ENCODE assay signal across 9 cellular contexts in the genomic region with DNA sequence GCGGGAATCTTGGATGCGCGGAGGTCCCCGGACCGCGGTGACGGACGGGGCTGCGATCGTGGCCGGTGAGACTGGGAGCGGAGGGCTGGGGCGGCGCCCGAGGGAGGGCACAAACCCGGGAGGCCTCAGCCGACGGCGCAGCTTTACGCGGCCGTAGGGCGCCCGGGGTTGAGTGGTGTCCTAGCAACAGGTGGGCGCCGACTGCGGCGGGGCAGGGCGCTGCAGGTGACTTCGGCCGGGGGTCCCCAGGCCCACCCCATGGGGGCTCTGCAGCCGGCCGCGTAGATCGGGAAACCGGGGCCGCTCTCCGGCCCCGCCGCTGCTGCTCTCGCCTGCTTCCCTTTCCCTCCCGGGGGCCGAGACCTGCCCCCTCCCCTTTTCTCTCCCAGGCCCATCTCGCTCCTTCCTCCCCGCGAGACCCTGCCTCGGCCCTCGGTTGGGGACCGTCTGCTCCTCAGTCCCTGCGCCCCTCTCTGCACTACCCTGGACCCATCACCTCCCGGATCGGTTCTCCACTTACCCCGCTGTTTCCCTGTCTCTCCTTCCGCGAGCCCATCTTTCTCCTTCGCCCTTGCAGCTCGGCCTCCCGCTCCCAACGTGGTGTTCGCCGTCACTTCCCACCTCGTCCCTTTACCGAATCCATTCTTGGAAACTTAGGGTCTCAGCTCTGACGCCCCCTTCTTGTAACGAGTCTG. TPM values are rescaled to one million over a fixed set of nuclear protein-coding genes. Genes with fewer than 3 reads are reported as not detected.
DNase-seq lines count a peak whose midpoint lies in the region; ATAC-seq, FAIRE-seq and TF ChIP-seq lines count a peak whose summit lies in the region.
"Had no signal": no experiment of that assay in that cellular context is flagged by ENCODE, and none has a peak within 500 bp of the region (broad histone marks: within the 10 kb centered on the region; RNA-seq: fewer than 3 reads in every experiment).

No MANE protein-coding gene starts in this region.

- WGBS in mammary epithelial cell (ENCODE audit: low coverage, missing lambda C conversion rate): 35% methylated on average over 11 of the region's 65 CpGs
- WGBS in HepG2 (ENCODE audit: low lambda C conversion rate): 40% methylated on average over 35 of the region's 65 CpGs

- in situ Hi-C loops in mammary epithelial cell (cut with MboI; ENCODE audit: low sequenced_read_pairs in 2 of 2): no loop called here
- in situ Hi-C loops in HepG2 (cut with HindIII; ENCODE audit: extremely low pct_ligation_motif_present, low pct_unique_long_range_greater_than_20kb): no loop called here

- TF ChIP-seq CTCF in mammary epithelial cell (conservative IDR thresholded peaks at IDR 0.05 in 1 of 2, IDR thresholded peaks at IDR 0.05 in 1 of 2; ENCODE audit: extremely low read depth in 1 of 2, insufficient read depth in 1 of 2, low read depth in 1 of 2, low read length in 2 of 2) (no peak), HepG2 (CRISPR knock-in tag; IDR thresholded peaks at IDR 0.05) (no peak)

- peak overlapping the region; percentile 79 for H3K4me3 ChIP-seq in HUES48 (ENCODE audit: low read depth, low read length)
- H3K4me3 ChIP-seq in mammary epithelial cell (replicated peaks in 1 of 3; ENCODE audit: insufficient read depth in 1 of 3, low read depth in 2 of 3, low read length in 3 of 3): peak overlapping the region in 2 of 3 experiments; percentile 39 to 42
- H3K4me3 ChIP-seq in HepG2 (replicated peaks in 1 of 3; ENCODE audit: insufficient read depth in 1 of 3, low read depth in 2 of 3, low read length in 3 of 3): peak overlapping the region; percentile 45 to 66 (median 46); a peak in 4 of 6 replicates
- H3K4me3 ChIP-seq in subcutaneous abdominal adipose tissue (ENCODE audit: low read depth in 1 of 5, low read length in 5 of 5): peak overlapping the region; percentile 62 to 70 (median 66)

- TF ChIP-seq RAD21 in HepG2 (CRISPR knock-in tag; IDR thresholded peaks at IDR 0.05): no peak

- peak; percentile 47 for DNase-seq in activated CD4-positive, alpha-beta T cell treated with anti-CD3 and anti-CD28 coated beads for 36 hours
- no peak for DNase-seq in activated CD4-positive, alpha-beta T cell treated with anti-CD3 and anti-CD28 coated beads for 4 hours
- DNase-seq in mammary epithelial cell: no peak
- no peak for DNase-seq in HepG2 (ENCODE audit: low spot score)
- no peak for DNase-seq in RKO (ENCODE audit: low spot score)

- H3K36me3 Mint-ChIP-seq in activated CD4-positive, alpha-beta T cell treated with anti-CD3 and anti-CD28 coated beads for 36 hours (ENCODE audit: low read depth): no peaks in the 10 kb centered on the region

- peak overlapping the region; percentile 2; the same call in 1 of the 2 replicates for H3K9ac ChIP-seq in HUES48 (ENCODE audit: low read depth, low read length)
- H3K9ac ChIP-seq in mammary epithelial cell (ENCODE audit: insufficient read depth, low read length): no peak overlapping the region
- H3K9ac ChIP-seq in HepG2 (ENCODE audit: insufficient read depth, low read depth, low read length): 0 out of 2 replicates have a peak overlapping the region, but pooled peaks have one; percentile 14
- peak overlapping the region in 3 of 5 donors; percentile 55 to 66 (median 64) for H3K9ac ChIP-seq in subcutaneous abdominal adipose tissue (ENCODE audit: low read length in 5 of 5)

- H2AFZ ChIP-seq in mammary epithelial cell (ENCODE audit: low read depth, low read length) (peak overlapping the region; percentile 55), HepG2 (ENCODE audit: low read length) (no peak overlapping the region)

- no peak for TF ChIP-seq POLR2A in HepG2 (IDR thresholded peaks at IDR 0.05; ENCODE audit: insufficient read depth in 1 of 2, low read depth in 2 of 2, low read length in 2 of 2)

- peaks cover 5% of the 10 kb centered on the region for H3K9me3 Mint-ChIP-seq in activated CD4-positive, alpha-beta T cell treated with anti-CD3 and anti-CD28 coated beads for 36 hours (ENCODE audit: low read depth)

- H3K27ac Mint-ChIP-seq in activated CD4-positive, alpha-beta T cell treated with anti-CD3 and anti-CD28 coated beads for 36 hours: peak overlapping the region; percentile 63

- peaks cover 23% of the 10 kb centered on the region for H3K4me1 Mint-ChIP-seq in activated CD4-positive, alpha-beta T cell treated with anti-CD3 and anti-CD28 coated beads for 36 hours

- CTCF ChIA-PET in activated CD4-positive, alpha-beta T cell treated with anti-CD3 and anti-CD28 coated beads for 36 hours (lab: Charles Lee): interaction anchor here (0.5 to 1.8 kb wide), 4 partner anchors 9 to 1308 kb away, joined by 3 to 5 read pairs (median 4); no protein-coding TSS in a partner anchor
- CTCF ChIA-PET in mammary epithelial cell (lab: Charles Lee; ENCODE audit: low non-redundant PET) (no interaction called here), HepG2 (lab: Yijun Ruan, JAX; ENCODE audit: low intra/inter-chr PET ratio, low total read pairs) (no interaction called here)

- H3K36me3 ChIP-seq in HUES48 (ENCODE audit: control insufficient read depth, insufficient read depth, low read length) (no peaks in the 10 kb centered on the region), mammary epithelial cell (ENCODE audit: insufficient read depth, low read length) (no peaks in the 10 kb centered on the region), HepG2 (replicated peaks in 1 of 2; ENCODE audit: control insufficient read depth in 1 of 2, insufficient read depth in 2 of 2, low read length in 2 of 2) (no peaks in the 10 kb centered on the region), subcutaneous abdominal adipose tissue (ENCODE audit: control insufficient read depth in 5 of 5, insufficient read depth in 5 of 5, low read length in 5 of 5) (no peaks in the 10 kb centered on the region)

- peaks cover 37% of the 10 kb centered on the region for H3K27me3 Mint-ChIP-seq in activated CD4-positive, alpha-beta T cell treated with anti-CD3 and anti-CD28 coated beads for 36 hours

- BruUV-seq in mammary epithelial cell (replicated peaks; lab: Mats Ljungman, UMichigan) (no TSS peak), HepG2 (replicated peaks; lab: Mats Ljungman, UMichigan) (no TSS peak)

- H3K4me2 ChIP-seq in mammary epithelial cell (ENCODE audit: insufficient read depth, low read depth, low read length): peak overlapping the region; percentile 89
- peak overlapping the region; percentile 74 for H3K4me2 ChIP-seq in HepG2 (ENCODE audit: low read depth, low read length)

- POLR2A ChIA-PET in activated CD4-positive, alpha-beta T cell treated with anti-CD3 and anti-CD28 coated beads for 36 hours (lab: Charles Lee): no interaction called here
- POLR2A ChIA-PET in HepG2 (lab: Yijun Ruan, JAX): interaction anchor here (1.2 kb wide), 1 partner anchor 17 kb away, joined by 3 read pairs; no protein-coding TSS in a partner anchor

- no peaks in the 10 kb centered on the region; the same call in 1 of the 2 replicates for H3K4me1 ChIP-seq in HUES48 (ENCODE audit: control insufficient read depth, insufficient read depth, low read length)
- H3K4me1 ChIP-seq in mammary epithelial cell (ENCODE audit: insufficient read depth, low read length): peaks cover 7% of the 10 kb centered on the region
- H3K4me1 ChIP-seq in HepG2 (ENCODE audit: insufficient read depth, low read length): peaks cover 9% of the 10 kb centered on the region; the same call in 1 of the 2 replicates
- H3K4me1 ChIP-seq in subcutaneous abdominal adipose tissue (ENCODE audit: control insufficient read depth in 5 of 5, insufficient read depth in 5 of 5, low read length in 5 of 5): peaks cover 0 to 13% (median 13%) of the 10 kb centered on the region in 5 donors

- TF ChIP-seq EP300 in HepG2 (IDR thresholded peaks at IDR 0.05; ENCODE audit: low read depth in 2 of 2, low read length in 2 of 2): no peak
- no peak for TF ChIP-seq EP300 in HepG2 (CRISPR knock-in tag; IDR thresholded peaks at IDR 0.05; ENCODE audit: borderline replicate concordance)

- dilution Hi-C loops in mammary epithelial cell (cut with HindIII; ENCODE audit: low sequenced_read_pairs): no loop called here

- peak; percentile 71 for ATAC-seq in activated CD4-positive, alpha-beta T cell treated with anti-CD3 and anti-CD28 coated beads for 36 hours
- ATAC-seq in HepG2 (peak; percentile 96), HG02973 (IDR thresholded peaks at IDR 0.05; ENCODE audit: unreplicated experiment) (no peak)

- H4K20me1 ChIP-seq in mammary epithelial cell (ENCODE audit: insufficient read depth, low read length) (no peaks in the 10 kb centered on the region), HepG2 (ENCODE audit: insufficient read depth, low read length) (no peaks in the 10 kb centered on the region)

- no peaks in the 10 kb centered on the region; the same call in 1 of the 2 replicates for H3K9me3 ChIP-seq in HUES48 (ENCODE audit: control insufficient read depth, insufficient read depth, low read length)
- no peaks in the 10 kb centered on the region for H3K9me3 ChIP-seq in mammary epithelial cell (replicated peaks; ENCODE audit: insufficient read depth, low read length)
- no peaks in the 10 kb centered on the region for H3K9me3 ChIP-seq in HepG2 (ENCODE audit: low read length)
- H3K9me3 ChIP-seq in subcutaneous abdominal adipose tissue (ENCODE audit: control insufficient read depth in 5 of 5, low read length in 5 of 5): no peaks in the 10 kb centered on the region

- H3K79me2 ChIP-seq in mammary epithelial cell (ENCODE audit: insufficient read depth, low read length) (no peaks in the 10 kb centered on the region), HepG2 (ENCODE audit: insufficient read depth, low read length) (no peaks in the 10 kb centered on the region)

- intact Hi-C loops in activated CD4-positive, alpha-beta T cell treated with anti-CD3 and anti-CD28 coated beads for 36 hours (cut with DNase I, micrococcal nuclease): no loop called here
- intact Hi-C loops in mammary epithelial cell (cut with micrococcal nuclease) (no loop called here), HepG2 (cut with micrococcal nuclease; ENCODE audit: unreplicated experiment) (no loop called here)

- no peak for FAIRE-seq in HepG2 (lab: Jason Lieb, UNC)
- FAIRE-seq: G401.6 had no signal

- H3K27ac ChIP-seq in HUES48 (ENCODE audit: low read depth, low read length) (no peak overlapping the region), mammary epithelial cell (ENCODE audit: insufficient read depth, low read depth, low read length) (no peak overlapping the region), HepG2 (ENCODE audit: extremely low read length, insufficient read depth, low read length) (no peak overlapping the region), subcutaneous abdominal adipose tissue (ENCODE audit: low read depth, low read length) (no peak overlapping the region)

- peak overlapping the region; percentile 72 for H3K4me3 Mint-ChIP-seq in activated CD4-positive, alpha-beta T cell treated with anti-CD3 and anti-CD28 coated beads for 36 hours

- H3K27me3 ChIP-seq in HUES48 (ENCODE audit: control insufficient read depth, insufficient read depth, low read length) (peaks cover 49% of the 10 kb centered on the region), mammary epithelial cell (ENCODE audit: insufficient read depth, low read length) (peaks cover 15% of the 10 kb centered on the region), HepG2 (ENCODE audit: control insufficient read depth in 1 of 2, insufficient read depth in 2 of 2, low read length in 2 of 2) (peaks cover 4 to 32% of the 10 kb centered on the region in 2 experiments), subcutaneous abdominal adipose tissue (ENCODE audit: control insufficient read depth in 5 of 5, insufficient read depth in 4 of 5, low read length in 5 of 5) (peaks cover 0 to 25% (median 9%) of the 10 kb centered on the region in 5 donors)

RNA-seq across cellular contexts. Expression of gene ACBD5, which starts 18.4 kb away (rescaled TPM):
- 10 to 100 TPM; 10.6 to 14.8 TPM for total RNA-seq in activated CD4-positive, alpha-beta T cell treated with anti-CD3 and anti-CD28 coated beads for 36 hours
- total RNA-seq in mammary epithelial cell (10 to 100 TPM; 18.8 to 21.5 TPM), HepG2 (2016; rRNA removed; fragmentation: Illumina TruSeq; extraction: Trizol) (14.8 and 21.4 TPM in 2 replicates)
- polyA plus RNA-seq in mammary epithelial cell (7.5 TPM), HepG2 (2011; rRNA removed) (9.1 and 10.3 TPM in 2 replicates)
- 10.9 TPM for polyA minus RNA-seq in mammary epithelial cell
- 1.5 and 1.9 TPM in 2 replicates for total RNA-seq in HepG2 (2016; cell fraction: cytosol; rRNA removed; fragmentation: Illumina TruSeq; extraction: Trizol; ENCODE audit: low read depth)
- 14.2 and 19.3 TPM in 2 replicates for total RNA-seq in HepG2 (2016; cell fraction: insoluble cytoplasmic fraction; rRNA removed; fragmentation: Illumina TruSeq; extraction: Trizol)
- 6.0 and 6.5 TPM in 2 replicates for total RNA-seq in HepG2 (2016; cell fraction: membrane; rRNA removed; fragmentation: Illumina TruSeq; extraction: Trizol)
- 9.3 and 12.6 TPM in 2 replicates for total RNA-seq in HepG2 (2016; cell fraction: nucleus; rRNA removed; fragmentation: Illumina TruSeq; extraction: Trizol)
- polyA plus RNA-seq in HepG2 (2011; cell fraction: cytosol; rRNA removed): 5.0 and 7.1 TPM in 2 replicates
- 4.6 and 5.0 TPM in 2 replicates for polyA plus RNA-seq in HepG2 (2011; cell fraction: nucleus; rRNA removed)
- polyA plus RNA-seq in HepG2 (2012): 12.0 and 15.3 TPM in 2 replicates
- polyA plus RNA-seq in HepG2 (2016; cell fraction: cytosol; fragmentation: Illumina TruSeq; extraction: Trizol; ENCODE audit: low read depth): 0.67 and 0.87 TPM in 2 replicates
- polyA plus RNA-seq in HepG2 (2016; cell fraction: insoluble cytoplasmic fraction; fragmentation: Illumina TruSeq; extraction: Trizol; ENCODE audit: low read depth): 12.6 and 14.1 TPM in 2 replicates
- 2.3 and 2.7 TPM in 2 replicates for polyA plus RNA-seq in HepG2 (2016; cell fraction: membrane; fragmentation: Illumina TruSeq; extraction: Trizol; ENCODE audit: low read depth)
- polyA plus RNA-seq in HepG2 (2016; cell fraction: nucleus; fragmentation: Illumina TruSeq; extraction: Trizol; ENCODE audit: insufficient read depth, low read depth): 11.3 and 11.8 TPM in 2 replicates
- 4.6 and 10.7 TPM in 2 replicates for polyA minus RNA-seq in HepG2 (2011; rRNA and poly(A)+ RNA removed; ENCODE audit: low replicate concordance)
- polyA minus RNA-seq in HepG2 (2011; cell fraction: cytosol; rRNA and poly(A)+ RNA removed): 8.6 and 10.7 TPM in 2 replicates
- 13.4 and 13.8 TPM in 2 replicates for polyA minus RNA-seq in HepG2 (2011; cell fraction: nucleus; rRNA and poly(A)+ RNA removed)
